Comparison of ENCODE assay signal across 11 cellular contexts in genomic region chr19:58328999-58329398, GRCh38. TPM values are rescaled to one million over a fixed set of nuclear protein-coding genes. Genes with fewer than 3 reads are reported as not detected.
DNase-seq lines count a peak whose midpoint lies in the region; ATAC-seq, FAIRE-seq and TF ChIP-seq lines count a peak whose summit lies in the region.
"Had no signal": no experiment of that assay in that cellular context is flagged by ENCODE, and none has a peak within 500 bp of the region (broad histone marks: within the 10 kb centered on the region; RNA-seq: fewer than 3 reads in every experiment).

No MANE protein-coding gene starts in this region.

- H2AFZ ChIP-seq in PC-9: no peak overlapping the region

- POLR2A ChIA-PET in A549 (lab: Yijun Ruan, JAX): no interaction called here
- POLR2A ChIA-PET in PC-9 (lab: Charles Lee; ENCODE audit: unreplicated experiment): no interaction called here

- H3K4me3 ChIP-seq in A549 (no peak overlapping the region), dorsolateral prefrontal cortex (peak overlapping the region in 7 of 59 donors; percentile 70 to 94 (median 86)), PC-9 (no peak overlapping the region)
- H3K4me3 ChIP-seq: Peyer's patch, sigmoid colon had no signal

- 74% methylated on average over 10 of the region's 10 CpGs for whole genome bisulfite sequencing in A549 (ENCODE audit: missing lambda C conversion rate)

- H3K4me1 ChIP-seq in A549: peaks cover 13% of the 10 kb centered on the region; the same call in 2 of the 3 replicates
- H3K4me1 ChIP-seq in PC-9 (replicated peaks; ENCODE audit: insufficient read depth): no peaks in the 10 kb centered on the region; the same call in 1 of the 2 replicates

- H3K79me2 ChIP-seq in PC-9 (ENCODE audit: low read depth): peaks cover 26% of the 10 kb centered on the region

- H3K27me3 ChIP-seq in dorsolateral prefrontal cortex (no peaks in the 10 kb centered on the region), PC-9 (ENCODE audit: insufficient read depth, low read depth) (no peaks in the 10 kb centered on the region)
- H3K27me3 ChIP-seq: Peyer's patch, sigmoid colon had no signal

- H3K9me2 ChIP-seq in PC-9 (ENCODE audit: insufficient read depth): no peaks in the 10 kb centered on the region

- H3K4me2 ChIP-seq in A549 (no peak overlapping the region), PC-9 (no peak overlapping the region)

- no peak for TF ChIP-seq POLR2A in A549 (IDR thresholded peaks at IDR 0.05; ENCODE audit: low read length)

- DNase-seq in A549 (ENCODE audit: low read depth in 1 of 2, low spot score in 1 of 2) (peak in 1 of 2 experiments; percentile 44), ELF-1 (ENCODE audit: low read depth, low spot score) (peak; percentile 86), NCI-H128 (lab: John Stamatoyannopoulos, UW; ENCODE audit: unreplicated experiment) (peak; percentile 7), dorsolateral prefrontal cortex (peak in 1 of 10 donors; percentile 8), KG1 (lab: John Stamatoyannopoulos, UW) (no peak), frontal cortex (ENCODE audit: low spot score in 2 of 2) (no peak), PC-9 (no peak), T-helper 2 cell (no peak)
- DNase-seq: sigmoid colon had no signal

- peaks cover 9% of the 10 kb centered on the region; the same call in 1 of the 2 replicates for H3F3A ChIP-seq in PC-9 (ENCODE audit: insufficient read depth, low read depth)

- no TSS peak for BruUV-seq in PC-9 (replicated peaks; lab: Mats Ljungman, UMichigan)

- H3K9me3 ChIP-seq in A549: peaks cover 11% of the 10 kb centered on the region; the same call in 1 of the 3 replicates
- H3K9me3 ChIP-seq in PC-9 (ENCODE audit: insufficient read depth, low read depth): no peaks in the 10 kb centered on the region
- H3K9me3 ChIP-seq: Peyer's patch, sigmoid colon had no signal

- TF ChIP-seq EP300 in A549 (IDR thresholded peaks at IDR 0.05): no peak

- H3K36me3 ChIP-seq in PC-9 (ENCODE audit: low read depth): no peaks in the 10 kb centered on the region
- H3K36me3 ChIP-seq: Peyer's patch, sigmoid colon had no signal

- no peak for FAIRE-seq in A549 (lab: Jason Lieb, UNC)
- FAIRE-seq in frontal cortex (lab: Jason Lieb, UNC): no peak

- no peaks in the 10 kb centered on the region for H4K20me1 ChIP-seq in PC-9 (ENCODE audit: insufficient read depth)

- CTCF ChIA-PET in A549 (lab: Yijun Ruan, JAX) (interaction anchor here (0.7 to 3.3 kb wide), 3 partner anchors 19 to 191 kb away, joined by 3 to 13 read pairs (median 3); partner anchors contain the start of gene ZBTB45), PC-9 (lab: Charles Lee) (no interaction called here)

- intact Hi-C loops in dorsolateral prefrontal cortex (cut with DNase I): no loop called here
- intact Hi-C loops in PC-9 (cut with micrococcal nuclease; ENCODE audit: unreplicated experiment): no loop called here

- TF ChIP-seq CTCF in A549 (IDR thresholded peaks at IDR 0.05) (no peak; the same call in 2 of the 3 replicates), dorsolateral prefrontal cortex (IDR thresholded peaks at IDR 0.05 in 54 of 56, conservative IDR thresholded peaks at IDR 0.05 in 2 of 56; ENCODE audit: low read depth in 1 of 56, partially characterized antibody in 56 of 56) (no peak), PC-9 (conservative IDR thresholded peaks at IDR 0.05) (no peak)

- H3K27ac ChIP-seq in A549: no peak overlapping the region
- H3K27ac ChIP-seq in dorsolateral prefrontal cortex: peak overlapping the region in 38 of 59 donors; percentile 3 to 98 (median 92)
- H3K27ac ChIP-seq in PC-9: no peak overlapping the region
- H3K27ac ChIP-seq: coronary artery, Peyer's patch, sigmoid colon had no signal

- peak; percentile 20 to 46; a peak in 2 of 5 replicates for TF ChIP-seq RAD21 in A549 (conservative IDR thresholded peaks at IDR 0.05 in 1 of 2, IDR thresholded peaks at IDR 0.05 in 1 of 2)

- no peak for ATAC-seq in A549

TF ChIP-seq in A549, 52 proteins besides CTCF, POLR2A, EP300 and RAD21:
- TF ChIP-seq SMC3 (IDR thresholded peaks at IDR 0.05) (0 out of 3 replicates have a peak, but pooled peaks have one; percentile 22), ELK1 (IDR thresholded peaks at IDR 0.05; ENCODE audit: low read depth, low read length) (no peak)

RNA-seq across cellular contexts. Expression of gene ZSCAN22, which starts 2.2 kb away (rescaled TPM):
- polyA plus RNA-seq in A549 (2011; rRNA removed) (4.4 and 5.3 TPM in 2 replicates), A549 (2017; fragmentation: RNase III; extraction: RNeasy Plus Mini Kit Qiagen cat#74134 plus additional on column Dnase treatment) (2.0 to 2.2 TPM (median 2.0 TPM) in 3 replicates)
- 2.1 and 2.5 TPM in 2 replicates for polyA plus RNA-seq in A549 (2012; cell fraction: cytosol; rRNA removed)
- 3.0 and 3.6 TPM in 2 replicates for polyA plus RNA-seq in A549 (2012; cell fraction: nucleus; rRNA removed)
- 12.4 and 12.9 TPM in 2 replicates for polyA minus RNA-seq in A549 (2011; rRNA and poly(A)+ RNA removed)
- total RNA-seq in dorsolateral prefrontal cortex (1 to 10 TPM; 2.1 to 6.1 (median 3.3) TPM), frontal cortex (2.0 TPM), PC-9 (2021) (0.08 TPM in 1 of 2 replicates, not detected in the other)

RNA-seq across cellular contexts. Expression of gene ERVK3-1, which starts 23.8 kb away (rescaled TPM):
- polyA plus RNA-seq in A549 (2011; rRNA removed) (112 and 142 TPM in 2 replicates), A549 (2017; fragmentation: RNase III; extraction: RNeasy Plus Mini Kit Qiagen cat#74134 plus additional on column Dnase treatment) (104 to 126 TPM (median 109 TPM) in 3 replicates)
- 68.7 and 76.9 TPM in 2 replicates for polyA plus RNA-seq in A549 (2012; cell fraction: cytosol; rRNA removed)
- 90.0 and 131 TPM in 2 replicates for polyA plus RNA-seq in A549 (2012; cell fraction: nucleus; rRNA removed)
- polyA minus RNA-seq in A549 (2011; rRNA and poly(A)+ RNA removed): 53.7 and 56.4 TPM in 2 replicates
- total RNA-seq in dorsolateral prefrontal cortex (10 to 100 TPM; 26.9 to 56.2 (median 37.1) TPM), frontal cortex (22.4 TPM), PC-9 (2021) (19.4 and 21.3 TPM in 2 replicates)

RNA-seq across cellular contexts. Expression of gene A1BG, which starts 24.3 kb away (rescaled TPM):
- 1.5 and 2.5 TPM in 2 replicates for polyA plus RNA-seq in A549 (2011; rRNA removed)
- 10.7 and 15.5 TPM in 2 replicates for polyA plus RNA-seq in A549 (2012; cell fraction: cytosol; rRNA removed)
- 12.5 and 14.9 TPM in 2 replicates for polyA plus RNA-seq in A549 (2012; cell fraction: nucleus; rRNA removed)
- polyA plus RNA-seq in A549 (2017; fragmentation: RNase III; extraction: RNeasy Plus Mini Kit Qiagen cat#74134 plus additional on column Dnase treatment): 9.3 to 11.1 TPM (median 9.5 TPM) in 3 replicates
- polyA minus RNA-seq in A549 (2011; rRNA and poly(A)+ RNA removed): 0.15 and 1.0 TPM in 2 replicates
- total RNA-seq in dorsolateral prefrontal cortex: 10 to 100 TPM in 90 of 120 experiments, 1 to 10 TPM in 30; 4.6 to 29.0 (median 12.6) TPM
- total RNA-seq in frontal cortex: 0.41 TPM
- total RNA-seq in PC-9 (2021): 2.5 and 4.5 TPM in 2 replicates

RNA-seq across cellular contexts. Expression of gene ZNF497, which starts 33.6 kb away (rescaled TPM):
- 1.1 and 1.4 TPM in 2 replicates for polyA plus RNA-seq in A549 (2011; rRNA removed)
- polyA plus RNA-seq in A549 (2012; cell fraction: cytosol; rRNA removed): 1.2 and 1.9 TPM in 2 replicates
- polyA plus RNA-seq in A549 (2012; cell fraction: nucleus; rRNA removed): 8.8 and 15.6 TPM in 2 replicates
- polyA plus RNA-seq in A549 (2017; fragmentation: RNase III; extraction: RNeasy Plus Mini Kit Qiagen cat#74134 plus additional on column Dnase treatment): 1.6 to 2.4 TPM (median 2.0 TPM) in 3 replicates
- 2.1 and 4.2 TPM in 2 replicates for polyA minus RNA-seq in A549 (2011; rRNA and poly(A)+ RNA removed)
- total RNA-seq in dorsolateral prefrontal cortex: 1 to 10 TPM; 1.3 to 6.9 (median 3.7) TPM
- total RNA-seq in frontal cortex: 6.1 TPM
- 7.2 and 8.6 TPM in 2 replicates for total RNA-seq in PC-9 (2021)

RNA-seq across cellular contexts. Expression of gene ZNF8, which starts 50.2 kb away (rescaled TPM):
- polyA plus RNA-seq in A549 (2011; rRNA removed) (4.0 and 5.6 TPM in 2 replicates), A549 (2017; fragmentation: RNase III; extraction: RNeasy Plus Mini Kit Qiagen cat#74134 plus additional on column Dnase treatment) (2.0 to 2.3 TPM (median 2.3 TPM) in 3 replicates)
- 1.2 and 1.8 TPM in 2 replicates for polyA plus RNA-seq in A549 (2012; cell fraction: cytosol; rRNA removed)
- 4.2 and 6.8 TPM in 2 replicates for polyA plus RNA-seq in A549 (2012; cell fraction: nucleus; rRNA removed)
- 15.5 and 16.9 TPM in 2 replicates for polyA minus RNA-seq in A549 (2011; rRNA and poly(A)+ RNA removed)
- total RNA-seq in dorsolateral prefrontal cortex (10 to 100 TPM in 91 of 120 experiments, 1 to 10 TPM in 29; 7.8 to 17.2 (median 10.9) TPM), frontal cortex (14.3 TPM), PC-9 (2021) (6.2 and 6.4 TPM in 2 replicates)

Comparison
In these comparisons a context has a peak if more than half of its experiments do, and no peak if none do; other contexts are left out.
1. DNase-seq: peak in ELF-1 (single experiment) and NCI-H128 (single experiment); none in KG1 (single experiment), frontal cortex (0 of 2), PC-9 (0 of 2) and T-helper 2 cell (0 of 5).
2. H3K27ac ChIP-seq: peak in dorsolateral prefrontal cortex (38 of 59); none in A549 (0 of 2) and PC-9 (single experiment).